In genomic region chr3:66456711-66457173, GRCh38 we compare ENCODE assay signal across 1 cellular context.
TF ChIP-seq lines count a peak whose summit lies in the region.

No MANE protein-coding gene starts in this region.

TF ChIP-seq in IMR-90, 13 proteins besides CTCF, POLR2A, EP300 and RAD21 (continued from another document):
- TF ChIP-seq ELK1 (IDR thresholded peaks at IDR 0.05; ENCODE audit: borderline replicate concordance, low read depth, low read length), result no peak
- TF ChIP-seq USF2 (IDR thresholded peaks at IDR 0.05; ENCODE audit: low read depth, low read length), result no peak
- TF ChIP-seq MAZ (IDR thresholded peaks at IDR 0.05; ENCODE audit: borderline replicate concordance, low read depth, low read length), result no peak
- no peak for TF ChIP-seq MAFK (IDR thresholded peaks at IDR 0.05; ENCODE audit: low read depth, low read length)
- TF ChIP-seq RFX5 (IDR thresholded peaks at IDR 0.05; ENCODE audit: low read depth, low read length), result no peak
